Comparison of ENCODE assay signal across 16 cellular contexts in the genomic region with DNA sequence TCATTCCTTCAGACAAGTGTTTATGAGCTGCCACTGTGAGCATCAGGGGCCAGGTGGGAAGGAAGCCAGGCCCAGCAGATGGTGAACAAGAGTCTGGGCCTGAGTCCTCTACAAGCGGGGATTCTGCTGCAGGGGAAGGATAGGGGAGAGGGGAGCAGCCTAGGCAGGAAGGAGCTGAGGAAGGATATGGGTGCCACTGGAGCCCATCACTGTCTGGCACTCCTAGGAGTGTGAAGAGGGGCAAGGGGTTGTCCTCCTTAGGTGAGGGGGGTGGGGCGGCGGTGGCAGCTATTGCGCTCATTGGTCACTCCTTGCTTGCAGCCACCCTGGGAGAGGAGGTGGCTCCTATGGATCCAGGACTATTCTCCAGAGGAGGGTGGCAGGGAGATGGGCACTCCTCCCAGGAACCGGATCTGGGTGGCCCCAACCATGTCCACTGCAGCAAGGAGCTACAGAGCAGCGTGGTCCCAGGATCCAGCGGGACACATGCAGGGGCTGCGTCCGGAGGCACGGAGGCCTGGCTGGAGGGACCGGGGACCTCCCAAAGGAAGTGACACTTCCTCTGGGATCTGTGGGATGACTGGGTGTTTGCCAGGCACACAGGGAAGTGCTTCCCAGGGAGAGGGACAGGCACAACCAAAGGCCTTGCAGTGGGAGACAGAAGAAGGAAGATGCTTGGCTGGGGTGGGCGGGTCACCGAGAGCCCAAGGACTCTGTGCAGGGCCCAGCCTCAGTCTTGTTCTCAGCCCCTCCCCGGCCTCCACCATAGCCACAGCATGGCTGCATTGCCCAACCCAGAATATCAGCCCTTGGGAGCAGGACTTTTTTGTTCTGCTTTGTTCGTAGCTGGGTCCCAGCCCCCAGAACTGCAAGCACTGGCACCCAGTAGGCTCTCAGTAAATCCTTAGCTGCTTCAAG. TPM values are rescaled to one million over a fixed set of nuclear protein-coding genes. Genes with fewer than 3 reads are reported as not detected.
"Had no signal": no experiment of that assay in that cellular context is flagged by ENCODE, and none has a peak within 500 bp of the region (broad histone marks: within the 10 kb centered on the region; RNA-seq: fewer than 3 reads in every experiment).

No MANE protein-coding gene starts in this region.

RNA-seq across cellular contexts. Expression of a gene that starts 16.6 kb away (rescaled TPM):
- total RNA-seq: activated B cell treated with CpG ODN at 0.5 μM for 24 hours; activated CD4-positive, alpha-beta memory T cell treated with anti-CD3 and anti-CD28 coated beads for 36 hours; activated CD4-positive, alpha-beta T cell treated with anti-CD3 and anti-CD28 coated beads, Interleukin-2, amount 10 ng/mL, durations not matched to agents 24 days and 14 days; activated CD8-positive, alpha-beta memory T cell treated with anti-CD3 and anti-CD28 coated beads for 36 hours; activated CD8-positive, alpha-beta T cell treated with anti-CD3 and anti-CD28 coated beads for 36 hours; activated naive CD4-positive, alpha-beta T cell treated with anti-CD3 and anti-CD28 coated beads for 36 hours; activated naive CD4-positive, alpha-beta T cell treated with anti-CD3 and anti-CD28 coated beads, Interleukin-2, amount 50 U/mL, for 72 hours; activated T-cell treated with anti-CD3 and anti-CD28 coated beads, Interleukin-2, amount 50 U/mL, for 4 hours; activated T-cell treated with anti-CD3 and anti-CD28 coated beads, Interleukin-2, amount 50 U/mL, for 72 hours; activated T-helper 1 cell treated with anti-CD3 and anti-CD28 coated beads, Interleukin-12 subunit alpha, Interleukin-12 subunit beta, Interleukin-2, Interleukin-4 antibody, amounts not matched to agents 30 ng/mL and 10 ng/mL and 1 ng/mL, durations not matched to agents 14 hours and 24 hours and 36 hours; activated T-helper 17 cell treated with anti-CD3 and anti-CD28 coated beads, Interleukin-2, amount 50 U/mL, for 72 hours; adrenal gland; aorta; astrocyte; body of pancreas; breast epithelium had no signal
- polyA plus RNA-seq: adrenal gland, aorta had no signal
